ENCODE assay signal across 9 cellular contexts in the genomic region with DNA sequence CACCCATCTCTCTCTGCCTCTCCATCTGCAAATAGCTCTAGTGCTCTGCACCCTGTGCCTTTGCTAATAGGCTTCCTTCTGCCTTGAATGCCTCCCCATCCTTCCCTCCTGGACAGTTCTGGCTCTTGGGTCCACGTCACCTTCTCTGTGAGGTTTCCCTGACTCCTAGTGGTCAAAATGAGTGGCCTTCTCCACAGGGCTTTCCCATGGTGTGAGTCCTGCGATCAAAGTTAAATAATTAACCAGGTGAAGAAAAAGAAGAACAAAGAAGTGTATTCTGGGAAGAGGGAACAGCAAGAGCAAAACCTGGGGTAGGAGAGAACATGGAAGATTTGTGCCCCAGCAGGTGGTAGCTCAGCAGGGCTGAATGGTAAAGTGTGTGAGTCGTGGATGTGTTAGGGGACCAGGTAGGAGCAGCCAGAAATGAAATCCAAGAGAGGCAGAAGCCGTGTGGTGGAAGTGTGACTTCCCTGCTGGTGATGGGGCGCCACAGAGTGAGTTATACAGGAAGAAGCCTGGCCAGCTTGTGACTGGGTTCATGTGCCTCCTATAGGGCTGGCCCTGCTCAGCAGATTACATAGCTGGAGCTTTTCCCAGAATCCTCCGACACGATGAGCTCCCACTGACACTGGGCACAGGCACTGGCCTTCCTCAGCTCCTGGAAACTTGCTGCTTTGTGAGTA.
DNase-seq lines count a peak whose midpoint lies in the region; ATAC-seq and TF ChIP-seq lines count a peak whose summit lies in the region.
"Had no signal": no experiment of that assay in that cellular context is flagged by ENCODE, and none has a peak within 500 bp of the region (broad histone marks: within the 10 kb centered on the region; RNA-seq: fewer than 3 reads in every experiment).

No MANE protein-coding gene starts in this region.

- H3K9ac ChIP-seq in colonic mucosa (ENCODE audit: low read depth in 2 of 2, low read length in 2 of 2): no peak overlapping the region

- H3K4me1 ChIP-seq in colonic mucosa: no peaks in the 10 kb centered on the region

- DNase-seq in HK-2 (ENCODE audit: unreplicated experiment): peak; percentile 22
- DNase-seq in brain microvascular endothelial cell: peak; percentile 29
- no peak for DNase-seq in kidney epithelial cell (ENCODE audit: low read depth)
- no peak for DNase-seq in colonic mucosa
- DNase-seq in DMS153 (lab: John Stamatoyannopoulos, UW): no peak
- DNase-seq: cortex of kidney had no signal

- TF ChIP-seq CTCF in 22Rv1 (IDR thresholded peaks at IDR 0.05) (peak; percentile 64), brain microvascular endothelial cell (IDR thresholded peaks at IDR 0.05; ENCODE audit: low read depth, low read length, missing control alignments) (peak; percentile 44), kidney epithelial cell (IDR thresholded peaks at IDR 0.05; ENCODE audit: insufficient read depth, low read length, poor library complexity, severe bottlenecking) (peak; percentile 28), colonic mucosa (IDR thresholded peaks at IDR 0.05) (no peak)

- H3K4me3 ChIP-seq in brain microvascular endothelial cell (ENCODE audit: low read depth, low read length): no peak overlapping the region
- H3K4me3 ChIP-seq in kidney epithelial cell (ENCODE audit: low read depth, low read length): no peak overlapping the region
- H3K4me3 ChIP-seq in colonic mucosa: no peak overlapping the region

- H3K27ac ChIP-seq in 22Rv1 (no peak overlapping the region), brain microvascular endothelial cell (no peak overlapping the region), colonic mucosa (no peak overlapping the region)

- no peaks in the 10 kb centered on the region for H3K36me3 ChIP-seq in brain microvascular endothelial cell (replicated peaks)
- no peaks in the 10 kb centered on the region for H3K36me3 ChIP-seq in kidney epithelial cell (ENCODE audit: control insufficient read depth, insufficient read depth, low read length)
- H3K36me3 ChIP-seq in colonic mucosa: no peaks in the 10 kb centered on the region

- intact Hi-C loops in colonic mucosa (cut with DNase I): no loop called here

- no peaks in the 10 kb centered on the region for H3K9me3 ChIP-seq in colonic mucosa

- H3K27me3 ChIP-seq in brain microvascular endothelial cell (replicated peaks) (no peaks in the 10 kb centered on the region), kidney epithelial cell (ENCODE audit: control insufficient read depth, insufficient read depth, low read length) (no peaks in the 10 kb centered on the region), colonic mucosa (no peaks in the 10 kb centered on the region)

- in situ Hi-C loops in brain microvascular endothelial cell (cut with HindIII; ENCODE audit: low pct_ligation_motif_present, low sequenced_read_pairs): no loop called here

- no peak for ATAC-seq in HG02610 (IDR thresholded peaks at IDR 0.05; ENCODE audit: unreplicated experiment)
- no peak for ATAC-seq in HG03159 (IDR thresholded peaks at IDR 0.05; ENCODE audit: unreplicated experiment)

Comparison
In these comparisons a context has a peak if more than half of its experiments do, and no peak if none do; other contexts are left out.
1. DNase-seq: peak in HK-2 (single experiment) and brain microvascular endothelial cell (single experiment); none in kidney epithelial cell (single experiment), colonic mucosa (single experiment) and DMS153 (single experiment).